Comparison of ENCODE assay signal across 10 cellular contexts in the genomic region with DNA sequence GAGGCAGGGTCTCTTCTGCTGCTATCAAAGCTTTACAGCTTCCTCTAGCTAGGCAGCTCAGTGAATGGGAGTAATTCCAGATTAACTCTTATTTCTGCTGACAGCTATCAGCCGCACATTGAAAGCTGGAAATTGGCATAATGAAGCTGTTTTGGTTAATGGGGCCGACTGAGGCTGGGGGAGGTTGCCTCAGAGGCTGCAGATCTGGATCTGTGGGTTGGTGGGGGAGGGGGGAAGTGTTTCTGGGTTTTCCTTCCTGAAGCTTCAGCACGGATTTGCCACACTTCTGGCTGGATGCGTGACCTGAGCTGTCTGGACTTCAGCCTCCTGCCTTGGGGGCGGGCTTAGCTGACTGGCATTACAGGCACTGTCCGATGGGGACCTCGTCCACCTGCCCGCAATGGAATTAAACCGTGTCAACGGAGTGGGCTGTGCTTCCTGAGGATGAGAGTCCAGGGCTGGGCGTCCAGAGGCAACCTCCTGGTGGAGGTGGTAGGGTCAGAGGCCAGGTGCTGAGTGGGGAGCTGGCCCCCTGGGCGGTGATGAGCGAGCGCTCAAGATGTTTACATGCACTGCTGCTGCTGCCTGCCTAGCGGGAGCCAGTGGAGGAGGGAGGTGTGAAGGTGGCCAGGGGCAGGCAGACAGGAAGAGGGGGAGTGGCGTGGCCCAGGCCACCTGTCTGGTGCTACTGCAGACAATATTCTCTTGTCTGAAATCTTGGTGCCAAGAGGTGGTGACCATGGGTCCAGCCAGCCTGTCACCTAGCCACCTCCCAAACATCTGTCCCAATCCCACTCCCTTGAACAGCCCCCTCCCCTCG. TPM values are rescaled to one million over a fixed set of nuclear protein-coding genes. Genes with fewer than 3 reads are reported as not detected.
A peak's percentile ranks its signal among the peaks of the same experiment; 100 is the strongest.
DNase-seq lines count a peak whose midpoint lies in the region; ATAC-seq and TF ChIP-seq lines count a peak whose summit lies in the region.
"Had no signal": no experiment of that assay in that cellular context is flagged by ENCODE, and none has a peak within 500 bp of the region (broad histone marks: within the 10 kb centered on the region; RNA-seq: fewer than 3 reads in every experiment).

No MANE protein-coding gene starts in this region.

- no peak overlapping the region for H3K4me3 Mint-ChIP-seq in glutamatergic neuron (ENCODE audit: unreplicated experiment)

- H2AFZ ChIP-seq in OCI-LY3 (ENCODE audit: low read depth, low read length), result no peak overlapping the region
- H2AFZ ChIP-seq in smooth muscle cell (ENCODE audit: low read depth), result no peak overlapping the region

- H3K36me3 ChIP-seq in OCI-LY3 (replicated peaks; ENCODE audit: low read depth, low read length), result no peaks in the 10 kb centered on the region
- H3K36me3 ChIP-seq in smooth muscle cell (ENCODE audit: low read depth), result no peaks in the 10 kb centered on the region

- H3K27ac ChIP-seq in OCI-LY3 (ENCODE audit: low read length), result no peak overlapping the region
- H3K27ac ChIP-seq in smooth muscle cell (ENCODE audit: low read depth), result no peak overlapping the region

- peaks cover 29% of the 10 kb centered on the region for H3K27me3 ChIP-seq in OCI-LY3 (ENCODE audit: low read depth, low read length)
- peaks cover 10% of the 10 kb centered on the region for H3K27me3 ChIP-seq in smooth muscle cell (ENCODE audit: low read depth)

- H3K79me2 ChIP-seq in OCI-LY3 (ENCODE audit: low read length) (no peaks in the 10 kb centered on the region), smooth muscle cell (ENCODE audit: low read depth) (no peaks in the 10 kb centered on the region)

- H3K4me3 ChIP-seq in OCI-LY3 (ENCODE audit: low read length) (no peak overlapping the region), smooth muscle cell (no peak overlapping the region)

- no peak overlapping the region for H3K27ac Mint-ChIP-seq in glutamatergic neuron (ENCODE audit: unreplicated experiment)
- no peak overlapping the region for H3K27ac Mint-ChIP-seq in activated naive CD4-positive, alpha-beta T cell treated with anti-CD3 and anti-CD28 coated beads, Interleukin-2, amount 50 U/mL, for 72 hours

- H3K9ac ChIP-seq in OCI-LY3 (ENCODE audit: low read length) (no peak overlapping the region), smooth muscle cell (ENCODE audit: low read depth) (no peak overlapping the region)

- H3K4me2 ChIP-seq in OCI-LY3 (ENCODE audit: low read length), result peak overlapping the region; percentile 30
- H3K4me2 ChIP-seq in smooth muscle cell, result peak overlapping the region; percentile 65

- H3K36me3 Mint-ChIP-seq in glutamatergic neuron (ENCODE audit: unreplicated experiment), result no peaks in the 10 kb centered on the region
- no peaks in the 10 kb centered on the region for H3K36me3 Mint-ChIP-seq in activated naive CD4-positive, alpha-beta T cell treated with anti-CD3 and anti-CD28 coated beads, Interleukin-2, amount 50 U/mL, for 72 hours

- H3K4me1 ChIP-seq in OCI-LY3 (ENCODE audit: low read length) (peaks cover 10% of the 10 kb centered on the region), smooth muscle cell (ENCODE audit: low read depth) (peaks cover 17% of the 10 kb centered on the region)

- H3K9me3 Mint-ChIP-seq in glutamatergic neuron (ENCODE audit: unreplicated experiment), result peaks cover 6% of the 10 kb centered on the region
- H3K9me3 Mint-ChIP-seq in activated naive CD4-positive, alpha-beta T cell treated with anti-CD3 and anti-CD28 coated beads, Interleukin-2, amount 50 U/mL, for 72 hours, result no peaks in the 10 kb centered on the region

- no peak for ATAC-seq in HG03280 (IDR thresholded peaks at IDR 0.05; ENCODE audit: unreplicated experiment)
- no peak for ATAC-seq in activated naive CD4-positive, alpha-beta T cell treated with anti-CD3 and anti-CD28 coated beads, Interleukin-2, amount 50 U/mL, for 72 hours

- WGBS in smooth muscle cell (ENCODE audit: low lambda C conversion rate), result 27% methylated on average over 16 of the region's 17 CpGs

- TF ChIP-seq CTCF in OCI-LY3 (IDR thresholded peaks at IDR 0.05; ENCODE audit: low read depth, low read length), result no peak
- no peak for TF ChIP-seq CTCF in glutamatergic neuron (IDR thresholded peaks at IDR 0.05; ENCODE audit: partially characterized antibody, unreplicated experiment)
- peak; percentile 3 for TF ChIP-seq CTCF in smooth muscle cell (IDR thresholded peaks at IDR 0.05; ENCODE audit: borderline replicate concordance, insufficient read depth, poor library complexity, severe bottlenecking)

- H4K20me1 ChIP-seq in OCI-LY3 (ENCODE audit: insufficient read depth, low read length) (no peaks in the 10 kb centered on the region), smooth muscle cell (ENCODE audit: low read depth) (no peaks in the 10 kb centered on the region)

- peaks cover 15% of the 10 kb centered on the region for H3K27me3 Mint-ChIP-seq in glutamatergic neuron (ENCODE audit: unreplicated experiment)

- no peaks in the 10 kb centered on the region for H3K9me3 ChIP-seq in OCI-LY3 (ENCODE audit: insufficient read depth, low read length)
- H3K9me3 ChIP-seq in smooth muscle cell (replicated peaks; ENCODE audit: low read depth), result no peaks in the 10 kb centered on the region

- no peaks in the 10 kb centered on the region for H3F3A ChIP-seq in smooth muscle cell (ENCODE audit: low read depth)

- peak; percentile 54 for DNase-seq in NCI-H82 (lab: John Stamatoyannopoulos, UW)
- DNase-seq in NCI-H82 treated with DMSO at 0.1 percent for 48 hours (lab: John Stamatoyannopoulos, UW; ENCODE audit: unreplicated experiment), result no peak
- peak; percentile 34 for DNase-seq in glutamatergic neuron
- no peak for DNase-seq in smooth muscle cell (lab: John Stamatoyannopoulos, UW; ENCODE audit: unreplicated experiment)
- no peak for DNase-seq in hippocampal formation (lab: John Stamatoyannopoulos, UW)
- DNase-seq in activated naive CD4-positive, alpha-beta T cell treated with anti-CD3 and anti-CD28 coated beads, Interleukin-2, amount 50 U/mL, for 72 hours (ENCODE audit: low spot score in 2 of 2), result no peak
- DNase-seq: activated naive CD4-positive, alpha-beta T cell; GOT3 had no signal

- peaks cover 19% of the 10 kb centered on the region for H3K4me1 Mint-ChIP-seq in glutamatergic neuron (ENCODE audit: low read depth, unreplicated experiment)

RNA-seq across cellular contexts. Expression of a gene that starts 6.7 kb away (rescaled TPM):
- not detected for total RNA-seq in glutamatergic neuron (ENCODE audit: unreplicated experiment)
- 1.3 and 4.3 TPM in 2 replicates for total RNA-seq in smooth muscle cell
- 1.3 and 6.3 TPM in 2 replicates for polyA plus RNA-seq in smooth muscle cell
- not detected for total RNA-seq in activated naive CD4-positive, alpha-beta T cell treated with anti-CD3 and anti-CD28 coated beads, Interleukin-2, amount 50 U/mL, for 72 hours

Comparison
In these comparisons a context has a peak if more than half of its experiments do, and no peak if none do; other contexts are left out.
1. DNase-seq: peak in NCI-H82 (single experiment) and glutamatergic neuron (single experiment); none in NCI-H82 treated with DMSO at 0.1 percent for 48 hours (single experiment), smooth muscle cell (single experiment), hippocampal formation (0 of 2) and activated naive CD4-positive, alpha-beta T cell treated with anti-CD3 and anti-CD28 coated beads, Interleukin-2, amount 50 U/mL, for 72 hours (0 of 2).